17 cellular contexts compared by ENCODE assay signal in the genomic region with DNA sequence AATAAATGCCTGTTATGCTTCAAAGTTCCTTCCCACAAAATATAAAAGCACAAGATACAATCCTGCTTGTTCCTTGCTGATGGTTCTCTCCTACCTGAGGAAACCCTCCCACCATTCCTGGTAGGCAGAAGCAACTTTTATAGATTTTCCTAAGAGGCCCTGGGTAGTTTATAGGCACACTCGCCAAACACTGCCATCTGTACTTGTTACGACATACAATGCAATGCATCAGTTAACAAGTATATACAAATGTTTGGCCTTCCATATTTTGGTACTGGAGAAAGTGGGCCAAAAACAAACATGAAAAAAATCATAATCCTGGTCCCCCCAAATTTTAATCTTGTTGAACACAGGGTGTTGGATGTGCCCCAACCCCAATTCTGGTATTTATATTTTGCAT. TPM values are rescaled to one million over a fixed set of nuclear protein-coding genes. Genes with fewer than 3 reads are reported as not detected.
DNase-seq lines count a peak whose midpoint lies in the region; ATAC-seq and TF ChIP-seq lines count a peak whose summit lies in the region.
"Had no signal": no experiment of that assay in that cellular context is flagged by ENCODE, and none has a peak within 500 bp of the region (broad histone marks: within the 10 kb centered on the region; RNA-seq: fewer than 3 reads in every experiment).

No MANE protein-coding gene starts in this region.

- H3K9me3 ChIP-seq in CD8-positive, alpha-beta memory T cell (ENCODE audit: low read length): no peaks in the 10 kb centered on the region
- no peaks in the 10 kb centered on the region for H3K9me3 ChIP-seq in adipocyte (ENCODE audit: control insufficient read depth, low read length)
- H3K9me3 ChIP-seq: BLaER1 had no signal

- no peak overlapping the region for H3K27ac ChIP-seq in CD8-positive, alpha-beta memory T cell (ENCODE audit: low read depth, low read length)
- no peak overlapping the region for H3K27ac ChIP-seq in RWPE1
- H3K27ac ChIP-seq: BLaER1 had no signal

- POLR2A ChIA-PET in CD8-positive, alpha-beta memory T cell (lab: Charles Lee): no interaction called here
- POLR2A ChIA-PET in RWPE1 (lab: Yijun Ruan, JAX; ENCODE audit: low non-redundant PET): no interaction called here

- CTCF ChIA-PET in CD8-positive, alpha-beta memory T cell (lab: Charles Lee): no interaction called here
- CTCF ChIA-PET in RWPE1 (lab: Yijun Ruan, JAX): interaction anchor here (0.5 kb wide), 1 partner anchor 88 kb away, joined by 3 read pairs; no protein-coding TSS in a partner anchor

- H3K27me3 Mint-ChIP-seq in CD8-positive, alpha-beta memory T cell: no peaks in the 10 kb centered on the region
- no peaks in the 10 kb centered on the region for H3K27me3 Mint-ChIP-seq in HFFc6 (ENCODE audit: insufficient read depth)
- no peaks in the 10 kb centered on the region for H3K27me3 Mint-ChIP-seq in glutamatergic neuron (ENCODE audit: unreplicated experiment)

- ATAC-seq in HG03432 (IDR thresholded peaks at IDR 0.05; ENCODE audit: unreplicated experiment) (no peak), GM19351 (IDR thresholded peaks at IDR 0.05; ENCODE audit: unreplicated experiment) (no peak)
- ATAC-seq: HCT116, Right ventricle myocardium inferior, SK-N-SH treated with all-trans-retinoic acid at 6 μM for 48 hours had no signal

- DNase-seq in CD8-positive, alpha-beta memory T cell: no peak
- DNase-seq in HFFc6: no peak
- DNase-seq in adipocyte (ENCODE audit: low read depth): peak; percentile 44
- no peak for DNase-seq in glutamatergic neuron
- DNase-seq in RWPE1 (ENCODE audit: low spot score): no peak
- no peak for DNase-seq in putamen (ENCODE audit: low spot score)
- DNase-seq: DMS79, Karpas-422, NCI-H1436, NCI-H2029 treated with DMSO at 0.1 percent for 48 hours, NCI-H774 had no signal

- H3K36me3 Mint-ChIP-seq in CD8-positive, alpha-beta memory T cell: peaks cover 0 to 84% (median 23%) of the 10 kb centered on the region in 3 donors
- H3K36me3 Mint-ChIP-seq in HFFc6 (ENCODE audit: low read depth) (no peaks in the 10 kb centered on the region; the same call in 1 of the 2 replicates), glutamatergic neuron (ENCODE audit: unreplicated experiment) (peaks cover 3% of the 10 kb centered on the region)

- no peak for TF ChIP-seq CTCF in HFFc6 (IDR thresholded peaks at IDR 0.05)
- no peak for TF ChIP-seq CTCF in glutamatergic neuron (IDR thresholded peaks at IDR 0.05; ENCODE audit: partially characterized antibody, unreplicated experiment)
- TF ChIP-seq CTCF in RWPE1 (conservative IDR thresholded peaks at IDR 0.05; ENCODE audit: low read depth): no peak

- no peaks in the 10 kb centered on the region for H3K27me3 ChIP-seq in CD8-positive, alpha-beta memory T cell (ENCODE audit: insufficient read depth, low read length, poor library complexity, severe bottlenecking)
- no peaks in the 10 kb centered on the region for H3K27me3 ChIP-seq in adipocyte (replicated peaks; ENCODE audit: control insufficient read depth, insufficient read depth, low read length)
- H3K27me3 ChIP-seq: BLaER1 had no signal

- no peak overlapping the region for H3K9ac ChIP-seq in adipocyte (ENCODE audit: low read length)
- H3K9ac ChIP-seq: BLaER1 had no signal

- H3K4me1 ChIP-seq in CD8-positive, alpha-beta memory T cell (ENCODE audit: insufficient read depth, low read length): no peaks in the 10 kb centered on the region
- H3K4me1 ChIP-seq in adipocyte (ENCODE audit: control insufficient read depth, insufficient read depth, low read length): peaks cover 14% of the 10 kb centered on the region
- H3K4me1 ChIP-seq: BLaER1 had no signal

- no peaks in the 10 kb centered on the region for H3K9me3 Mint-ChIP-seq in CD8-positive, alpha-beta memory T cell
- no peaks in the 10 kb centered on the region for H3K9me3 Mint-ChIP-seq in HFFc6
- peaks cover 3% of the 10 kb centered on the region for H3K9me3 Mint-ChIP-seq in glutamatergic neuron (ENCODE audit: unreplicated experiment)

- H3K4me3 ChIP-seq in CD8-positive, alpha-beta memory T cell (ENCODE audit: low read length): no peak overlapping the region
- H3K4me3 ChIP-seq in adipocyte (ENCODE audit: low read length): no peak overlapping the region
- H3K4me3 ChIP-seq: BLaER1 had no signal

- H3K4me1 Mint-ChIP-seq in CD8-positive, alpha-beta memory T cell: peaks cover 4 to 26% (median 8%) of the 10 kb centered on the region in 3 donors
- H3K4me1 Mint-ChIP-seq in HFFc6 (ENCODE audit: low read depth) (peaks cover 14% of the 10 kb centered on the region), glutamatergic neuron (ENCODE audit: low read depth, unreplicated experiment) (peaks cover 34% of the 10 kb centered on the region)

- peak overlapping the region in 6 of 8 donors; percentile 3 to 71 (median 32) for H3K27ac Mint-ChIP-seq in CD8-positive, alpha-beta memory T cell
- H3K27ac Mint-ChIP-seq in HFFc6 (peak overlapping the region; percentile 37), glutamatergic neuron (ENCODE audit: unreplicated experiment) (peak overlapping the region; percentile 92)

- H3K36me3 ChIP-seq in CD8-positive, alpha-beta memory T cell (ENCODE audit: insufficient read depth, low read length): peaks cover 10% of the 10 kb centered on the region
- peaks cover 62% of the 10 kb centered on the region for H3K36me3 ChIP-seq in adipocyte (ENCODE audit: control insufficient read depth, insufficient read depth, low read length, severe bottlenecking)

- H3K4me3 Mint-ChIP-seq in CD8-positive, alpha-beta memory T cell: no peak overlapping the region
- H3K4me3 Mint-ChIP-seq in HFFc6 (no peak overlapping the region), glutamatergic neuron (ENCODE audit: unreplicated experiment) (no peak overlapping the region)

RNA-seq across cellular contexts. Expression of gene MCM9, which starts 16.6 kb away (rescaled TPM):
- total RNA-seq in CD8-positive, alpha-beta memory T cell: 10 to 100 TPM; 21.3 to 25.2 TPM
- 18.0 TPM for polyA plus RNA-seq in CD8-positive, alpha-beta memory T cell
- total RNA-seq in HFFc6 (2021; fragmentation: NEBNext Ultra II Directional; extraction: Animal tissue kit (Norgen Biotek cat#: 25700)): 1 to 10 TPM; 4.6 to 5.7 (median 5.0) TPM
- total RNA-seq in glutamatergic neuron (ENCODE audit: unreplicated experiment): 18.0 TPM

RNA-seq across cellular contexts. Expression of gene ASF1A, which starts 24.4 kb away (rescaled TPM):
- total RNA-seq in CD8-positive, alpha-beta memory T cell: 10 to 100 TPM; 42.6 to 46.1 TPM
- 57.2 TPM for polyA plus RNA-seq in CD8-positive, alpha-beta memory T cell
- total RNA-seq in HFFc6 (2021; fragmentation: NEBNext Ultra II Directional; extraction: Animal tissue kit (Norgen Biotek cat#: 25700)): 10 to 100 TPM; 17.3 to 25.9 (median 21.7) TPM
- total RNA-seq in glutamatergic neuron (ENCODE audit: unreplicated experiment): 56.1 TPM

Comparison
In these comparisons a context has a peak if more than half of its experiments do, and no peak if none do; other contexts are left out.
1. H3K27ac Mint-ChIP-seq: peak in every context shown above with its lines; median percentile 92 in glutamatergic neuron; 37 in HFFc6; 32 in CD8-positive, alpha-beta memory T cell.